In the genomic region with DNA sequence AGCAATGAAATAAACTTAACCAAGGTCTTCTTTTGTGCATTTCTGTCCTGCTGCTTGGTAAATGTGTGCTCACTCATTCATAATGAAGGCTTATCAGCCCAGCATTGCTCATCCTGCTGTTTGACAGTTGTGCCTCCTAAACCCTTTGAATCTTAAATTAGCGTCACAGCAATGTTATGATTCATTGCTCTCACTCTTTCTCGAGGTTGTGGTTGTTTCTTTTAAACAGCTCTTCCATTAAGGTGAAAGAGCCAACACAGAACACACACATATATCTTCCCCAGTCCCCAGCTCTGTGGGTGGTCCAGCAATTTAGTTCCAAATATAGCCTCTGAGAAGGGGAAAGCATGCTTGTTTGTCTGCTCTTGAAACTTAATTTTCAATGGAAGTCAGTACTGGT, we compare ENCODE assay signal across 13 cellular contexts.
DNase-seq lines count a peak whose midpoint lies in the region; ATAC-seq and TF ChIP-seq lines count a peak whose summit lies in the region.
"Had no signal": no experiment of that assay in that cellular context is flagged by ENCODE, and none has a peak within 500 bp of the region (broad histone marks: within the 10 kb centered on the region; RNA-seq: fewer than 3 reads in every experiment).

No MANE protein-coding gene starts in this region.

- H3K36me3 Mint-ChIP-seq in effector memory CD8-positive, alpha-beta T cell (ENCODE audit: insufficient read depth): no peaks in the 10 kb centered on the region
- H3K36me3 Mint-ChIP-seq: brain had no signal

- TF ChIP-seq CTCF in GM06990 (IDR thresholded peaks at IDR 0.05; ENCODE audit: insufficient read depth, low read length, poor library complexity, severe bottlenecking): no peak
- no peak for TF ChIP-seq CTCF in cardiac fibroblast (IDR thresholded peaks at IDR 0.05; ENCODE audit: low read depth, low read length)

- peaks cover 19 to 24% of the 10 kb centered on the region in 2 donors for H3K27me3 Mint-ChIP-seq in effector memory CD8-positive, alpha-beta T cell

- no peaks in the 10 kb centered on the region for H3K36me3 ChIP-seq in GM06990 (ENCODE audit: control insufficient read depth, insufficient read depth, low read length)
- H3K36me3 ChIP-seq: pancreas, thyroid gland had no signal

- DNase-seq in GM06990 (ENCODE audit: extremely low read depth, insufficient read length): peak; percentile 9
- peak; percentile 32 for DNase-seq in Jurkat, Clone E6-1 (ENCODE audit: low read depth, low spot score)
- DNase-seq in cardiac fibroblast (ENCODE audit: low read depth in 2 of 2): peak; percentile 3 to 42
- no peak for DNase-seq in sciatic nerve (ENCODE audit: low spot score)
- no peak for DNase-seq in effector memory CD8-positive, alpha-beta T cell
- no peak for DNase-seq in NCI-H1105 (lab: John Stamatoyannopoulos, UW)
- DNase-seq: DMS79 treated with DMSO at 0.1 percent for 48 hours, pancreas, thyroid gland had no signal

- peak; percentile 61 for ATAC-seq in sciatic nerve
- ATAC-seq in effector memory CD8-positive, alpha-beta T cell (replicated peaks): no peak
- no peak for ATAC-seq in HG03469 (IDR thresholded peaks at IDR 0.05; ENCODE audit: unreplicated experiment)
- ATAC-seq: esophagus mucosa, left lobe of liver had no signal

- peaks cover 0 to 2% of the 10 kb centered on the region in 2 donors for H3K9me3 Mint-ChIP-seq in effector memory CD8-positive, alpha-beta T cell
- H3K9me3 Mint-ChIP-seq: brain had no signal

- intact Hi-C loops in sciatic nerve (cut with DNase I): no loop called here

- no peak overlapping the region for H3K4me3 Mint-ChIP-seq in effector memory CD8-positive, alpha-beta T cell
- H3K4me3 Mint-ChIP-seq: brain had no signal

- no peaks in the 10 kb centered on the region for H3K4me1 Mint-ChIP-seq in effector memory CD8-positive, alpha-beta T cell (ENCODE audit: low read depth in 2 of 2)

- no peaks in the 10 kb centered on the region for H3K27me3 ChIP-seq in GM06990 (replicated peaks; ENCODE audit: control insufficient read depth, insufficient read depth, low read length)
- H3K27me3 ChIP-seq: pancreas, thyroid gland had no signal

- H3K4me3 ChIP-seq in GM06990 (replicated peaks; ENCODE audit: low read depth, low read length) (no peak overlapping the region), cardiac fibroblast (replicated peaks in 1 of 2; ENCODE audit: low read depth in 2 of 2, low read length in 2 of 2) (no peak overlapping the region)
- no peak overlapping the region for H3K4me3 ChIP-seq in Jurkat, Clone E6-1 (ENCODE audit: low read length)
- H3K4me3 ChIP-seq: pancreas, thyroid gland had no signal

- H3K27ac Mint-ChIP-seq in effector memory CD8-positive, alpha-beta T cell: no peak overlapping the region

Comparison
In these comparisons a context has a peak if more than half of its experiments do, and no peak if none do; other contexts are left out.
1. DNase-seq: peak in GM06990 (single experiment), Jurkat, Clone E6-1 (single experiment) and cardiac fibroblast (2 of 2); none in sciatic nerve (single experiment), effector memory CD8-positive, alpha-beta T cell (0 of 3) and NCI-H1105 (single experiment).